24 cellular contexts compared by ENCODE assay signal in genomic region chr2:53631313-53632125, GRCh38.
DNase-seq lines count a peak whose midpoint lies in the region; ATAC-seq lines count a peak whose summit lies in the region.
"Had no signal": no experiment of that assay in that cellular context is flagged by ENCODE, and none has a peak within 500 bp of the region (broad histone marks: within the 10 kb centered on the region; RNA-seq: fewer than 3 reads in every experiment).

No MANE protein-coding gene starts in this region.

- H3K9me3 Mint-ChIP-seq in T-cell = no peaks in the 10 kb centered on the region
- H3K9me3 Mint-ChIP-seq in activated CD4-positive, alpha-beta T cell treated with anti-CD3 and anti-CD28 coated beads, Interleukin-2, amount 10 ng/mL, durations not matched to agents 7 days and 5 days = no peaks in the 10 kb centered on the region
- H3K9me3 Mint-ChIP-seq: activated B cell treated with CpG ODN at 0.5 μM for 24 hours, neural progenitor cell had no signal

- H3K27me3 Mint-ChIP-seq in T-cell = no peaks in the 10 kb centered on the region
- no peaks in the 10 kb centered on the region for H3K27me3 Mint-ChIP-seq in activated CD4-positive, alpha-beta T cell treated with anti-CD3 and anti-CD28 coated beads, Interleukin-2, amount 10 ng/mL, durations not matched to agents 7 days and 5 days
- H3K27me3 Mint-ChIP-seq: activated B cell treated with CpG ODN at 0.5 μM for 24 hours had no signal

- DNase-seq in NCI-H446 (lab: John Stamatoyannopoulos, UW) (peak; percentile 15 to 19), NCI-H446 treated with DMSO at 0.1 percent for 48 hours (lab: John Stamatoyannopoulos, UW) (no peak), T-cell (no peak), SKM-1 treated with dmso at 0.1 percent for 144 hours (lab: John Stamatoyannopoulos, UW; ENCODE audit: unreplicated experiment) (no peak), T-helper 9 cell (no peak)
- no peak for DNase-seq in stimulated activated naive CD8-positive, alpha-beta T cell treated with anti-CD3 and anti-CD28 coated beads, Interleukin-15, Interleukin-2, amounts not matched to agents 100 U/mL and 50 U/mL, for 24 hours
- no peak for DNase-seq in activated CD4-positive, alpha-beta T cell treated with anti-CD3 and anti-CD28 coated beads, Interleukin-2, amount 10 ng/mL, durations not matched to agents 7 days and 5 days
- DNase-seq: activated B cell treated with CpG ODN at 0.5 μM for 24 hours; activated gamma-delta T cell treated with Interleukin-2 at 50 U/mL for 16 hours; anterior cingulate cortex; C1 segment of cervical spinal cord; DMS 273 treated with DMSO at 0.1 percent for 48 hours; effector CD4-positive, alpha-beta T cell; GF-D8; NCI-H1105; NCI-H226; psoas muscle; stimulated activated CD8-positive, alpha-beta memory T cell treated with anti-CD3 and anti-CD28 coated beads, Interleukin-4, amount 100 ng/mL, for 48 hours; testis had no signal

- ATAC-seq in HG02885 (IDR thresholded peaks at IDR 0.05; ENCODE audit: poor library complexity, unreplicated experiment) (peak; percentile 49), T-cell (replicated peaks in 1 of 4) (no peak)
- ATAC-seq in stimulated activated naive CD8-positive, alpha-beta T cell treated with anti-CD3 and anti-CD28 coated beads, Interleukin-15, Interleukin-2, amounts not matched to agents 100 U/mL and 50 U/mL, for 24 hours = peak; percentile 37
- ATAC-seq: A549, left lobe of liver, psoas muscle, Right ventricle myocardium inferior had no signal

- H3K36me3 Mint-ChIP-seq in T-cell = no peaks in the 10 kb centered on the region
- no peaks in the 10 kb centered on the region for H3K36me3 Mint-ChIP-seq in activated CD4-positive, alpha-beta T cell treated with anti-CD3 and anti-CD28 coated beads, Interleukin-2, amount 10 ng/mL, durations not matched to agents 7 days and 5 days (ENCODE audit: low read depth)
- H3K36me3 Mint-ChIP-seq: neural progenitor cell had no signal

- CTCF ChIA-PET in T-cell (lab: Charles Lee) = no interaction called here
- CTCF ChIA-PET in activated CD4-positive, alpha-beta T cell treated with anti-CD3 and anti-CD28 coated beads, Interleukin-2, amount 10 ng/mL, durations not matched to agents 7 days and 5 days (lab: Charles Lee) = no interaction called here

- no peak overlapping the region for H3K4me3 Mint-ChIP-seq in T-cell
- no peak overlapping the region for H3K4me3 Mint-ChIP-seq in activated CD4-positive, alpha-beta T cell treated with anti-CD3 and anti-CD28 coated beads, Interleukin-2, amount 10 ng/mL, durations not matched to agents 7 days and 5 days
- H3K4me3 Mint-ChIP-seq: activated B cell treated with CpG ODN at 0.5 μM for 24 hours, neural progenitor cell had no signal

- no peaks in the 10 kb centered on the region for H3K4me1 Mint-ChIP-seq in T-cell
- H3K4me1 Mint-ChIP-seq in activated CD4-positive, alpha-beta T cell treated with anti-CD3 and anti-CD28 coated beads, Interleukin-2, amount 10 ng/mL, durations not matched to agents 7 days and 5 days = no peaks in the 10 kb centered on the region
- H3K4me1 Mint-ChIP-seq: activated B cell treated with CpG ODN at 0.5 μM for 24 hours had no signal

- POLR2A ChIA-PET in T-cell (lab: Charles Lee) = interaction anchor here in 1 of 2 donors (0.5 to 1.2 kb wide), 2 partner anchors 9 to 576 kb away, joined by 3 to 4 read pairs; no protein-coding TSS in a partner anchor
- POLR2A ChIA-PET in activated CD4-positive, alpha-beta T cell treated with anti-CD3 and anti-CD28 coated beads, Interleukin-2, amount 10 ng/mL, durations not matched to agents 7 days and 5 days (lab: Charles Lee) = no interaction called here

- peak overlapping the region; percentile 10 to 17 for H3K27ac Mint-ChIP-seq in T-cell
- no peak overlapping the region for H3K27ac Mint-ChIP-seq in activated CD4-positive, alpha-beta T cell treated with anti-CD3 and anti-CD28 coated beads, Interleukin-2, amount 10 ng/mL, durations not matched to agents 7 days and 5 days
- H3K27ac Mint-ChIP-seq: activated B cell treated with CpG ODN at 0.5 μM for 24 hours, neural progenitor cell had no signal

Comparison
In these comparisons a context has a peak if more than half of its experiments do, and no peak if none do; other contexts are left out.
1. DNase-seq: peak in NCI-H446 (2 of 2); none in NCI-H446 treated with DMSO at 0.1 percent for 48 hours (single experiment), T-cell (0 of 34), stimulated activated naive CD8-positive, alpha-beta T cell treated with anti-CD3 and anti-CD28 coated beads, Interleukin-15, Interleukin-2, amounts not matched to agents 100 U/mL and 50 U/mL, for 24 hours (single experiment), SKM-1 treated with dmso at 0.1 percent for 144 hours (single experiment), T-helper 9 cell (single experiment) and activated CD4-positive, alpha-beta T cell treated with anti-CD3 and anti-CD28 coated beads, Interleukin-2, amount 10 ng/mL, durations not matched to agents 7 days and 5 days (single experiment).
2. ATAC-seq: peak in HG02885 (single experiment) and stimulated activated naive CD8-positive, alpha-beta T cell treated with anti-CD3 and anti-CD28 coated beads, Interleukin-15, Interleukin-2, amounts not matched to agents 100 U/mL and 50 U/mL, for 24 hours (single experiment); none in T-cell (0 of 4).